In the genomic region with DNA sequence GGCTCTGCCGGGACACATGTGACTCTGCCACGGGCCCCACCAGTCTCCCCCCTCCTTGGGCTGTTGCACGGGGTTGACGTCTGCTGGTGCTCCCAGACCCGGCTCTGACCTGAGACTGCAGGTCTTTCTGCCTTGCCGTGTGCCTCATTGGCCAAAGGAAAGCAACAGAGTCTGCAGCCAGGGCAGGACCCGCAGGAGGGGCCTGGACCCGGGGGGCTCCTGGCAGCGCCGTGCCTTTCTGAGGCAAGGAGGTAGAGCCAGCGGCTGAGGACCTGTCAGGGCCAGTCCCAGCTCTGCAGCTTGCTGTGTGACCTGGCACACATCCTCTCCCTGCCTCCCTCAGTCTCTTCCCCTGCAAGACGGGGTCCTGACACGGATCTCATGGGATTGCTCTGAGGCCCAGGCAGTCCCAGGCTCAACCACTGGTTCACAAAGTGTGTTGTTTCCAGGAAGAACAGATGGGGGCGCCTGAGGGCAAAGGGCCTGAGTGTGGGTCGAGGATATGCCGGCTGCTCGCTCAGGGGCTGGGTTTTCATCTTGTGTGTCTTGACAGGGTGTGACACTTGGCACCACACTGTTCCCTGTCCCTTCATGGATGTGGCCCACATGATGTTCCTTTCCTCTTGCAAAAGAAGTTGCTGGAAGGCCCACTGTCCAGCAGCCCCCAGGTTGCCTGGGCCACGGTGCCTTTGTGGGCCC, we compare ENCODE assay signal across 1 cellular context.
TF ChIP-seq lines count a peak whose summit lies in the region.

No MANE protein-coding gene starts in this region.

TF ChIP-seq in WTC11, 78 proteins besides CTCF, POLR2A, EP300 and RAD21 (continued from another document):
- TF ChIP-seq ZBTB43 (CRISPR knock-in tag; IDR thresholded peaks at IDR 0.05), result no peak
- no peak for TF ChIP-seq TEAD1 (CRISPR knock-in tag; IDR thresholded peaks at IDR 0.05)
- no peak for TF ChIP-seq GTF2I (CRISPR knock-in tag; conservative IDR thresholded peaks at IDR 0.05)
- TF ChIP-seq ZNF532 (CRISPR knock-in tag; IDR thresholded peaks at IDR 0.05; ENCODE audit: borderline replicate concordance), result no peak
- no peak for TF ChIP-seq ERG (CRISPR knock-in tag; IDR thresholded peaks at IDR 0.05)
- TF ChIP-seq ATF6 (CRISPR knock-in tag; IDR thresholded peaks at IDR 0.05), result no peak
